In the genomic region with DNA sequence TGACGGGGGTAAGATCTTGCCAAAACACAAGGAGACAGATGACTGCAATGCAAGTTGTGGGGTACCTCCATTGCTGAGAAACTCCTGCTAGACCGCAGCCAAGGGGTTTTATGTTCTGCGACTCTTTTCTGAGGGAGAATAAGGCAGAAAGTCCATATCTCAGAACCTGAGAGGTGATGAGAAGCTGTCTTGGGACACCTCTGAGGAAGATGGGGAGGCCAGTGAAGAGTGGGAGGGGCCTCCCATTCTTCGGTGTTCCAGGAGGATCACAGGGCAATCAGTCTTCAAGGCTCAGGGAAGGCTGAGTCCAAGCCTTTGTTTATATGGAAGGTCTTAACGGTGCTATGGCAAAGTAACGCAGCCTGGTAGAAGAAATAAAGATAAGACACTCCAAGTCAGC, we compare ENCODE assay signal across 27 cellular contexts. TPM values are rescaled to one million over a fixed set of nuclear protein-coding genes. Genes with fewer than 3 reads are reported as not detected.
"Had no signal": no experiment of that assay in that cellular context is flagged by ENCODE, and none has a peak within 500 bp of the region (broad histone marks: within the 10 kb centered on the region; RNA-seq: fewer than 3 reads in every experiment).

No MANE protein-coding gene starts in this region.

- FAIRE-seq: endometrium had no signal

- DNase-seq: activated CD4-positive, alpha-beta T cell treated with anti-CD3 and anti-CD28 coated beads, Interleukin-2, amount 10 ng/mL, durations not matched to agents 24 days and 14 days; activated CD8-positive, alpha-beta memory T cell treated with anti-CD3 and anti-CD28 coated beads, Interleukin-2, amount 10 ng/mL, durations not matched to agents 7 days and 5 days; activated CD8-positive, alpha-beta T cell treated with anti-CD3 and anti-CD28 coated beads for 36 hours; activated effector memory CD4-positive, alpha-beta T cell treated with anti-CD3 and anti-CD28 coated beads, Interleukin-2, amount 50 U/mL, for 16 hours; activated naive CD4-positive, alpha-beta T cell treated with anti-CD3 and anti-CD28 coated beads, Interleukin-2, amount 10 ng/mL, durations not matched to agents 7 days and 5 days; activated T-cell treated with anti-CD3 and anti-CD28 coated beads for 4 hours; foreskin fibroblast; heart right ventricle; kidney; midbrain; pancreas; right cardiac atrium; stimulated activated CD4-positive, alpha-beta T cell treated with anti-CD3 and anti-CD28 coated beads, Interleukin-2, amount 100 ng/mL, for 24 hours; stimulated activated naive CD8-positive, alpha-beta T cell treated with anti-CD3 and anti-CD28 coated beads, Interleukin-15, amount 100 ng/mL, for 72 hours; transverse colon; uterus had no signal

- H3K27me3 ChIP-seq: pancreas, transverse colon, uterus had no signal

- H3K27ac Mint-ChIP-seq: activated CD8-positive, alpha-beta memory T cell treated with anti-CD3 and anti-CD28 coated beads, Interleukin-2, amount 10 ng/mL, durations not matched to agents 7 days and 5 days; activated CD8-positive, alpha-beta T cell treated with anti-CD3 and anti-CD28 coated beads for 36 hours; activated naive CD4-positive, alpha-beta T cell treated with anti-CD3 and anti-CD28 coated beads, Interleukin-2, amount 10 ng/mL, durations not matched to agents 7 days and 5 days; natural killer cell treated with Interleukin-12 subunit alpha and Interleukin-12 subunit beta and Interleukin-15 and Interleukin-18, amount 100 ng/mL, for 72 hours; stimulated activated effector memory CD8-positive, alpha-beta T cell treated with anti-CD3 and anti-CD28 coated beads, Interleukin-12 subunit alpha, Interleukin-12 subunit beta, amount 100 ng/mL, for 72 hours; stimulated activated naive CD8-positive, alpha-beta T cell treated with anti-CD3 and anti-CD28 coated beads, Interleukin-15, amount 100 ng/mL, for 72 hours had no signal

- H3K9me3 ChIP-seq: pancreas, transverse colon, uterus had no signal

- H3K4me3 ChIP-seq: heart right ventricle, lung, pancreas, skin epidermis, transverse colon, uterus had no signal

- H3K4me1 ChIP-seq: pancreas, uterus had no signal

- H3K27ac ChIP-seq: heart right ventricle, pancreas, transverse colon, uterus had no signal

- H3K9me3 Mint-ChIP-seq: natural killer cell treated with Interleukin-12 subunit alpha and Interleukin-12 subunit beta and Interleukin-15 and Interleukin-18, amount 100 ng/mL, for 72 hours; stimulated activated effector memory CD8-positive, alpha-beta T cell treated with anti-CD3 and anti-CD28 coated beads, Interleukin-12 subunit alpha, Interleukin-12 subunit beta, amount 100 ng/mL, for 72 hours had no signal

- H3K36me3 Mint-ChIP-seq: activated naive CD4-positive, alpha-beta T cell treated with anti-CD3 and anti-CD28 coated beads, Interleukin-2, amount 10 ng/mL, durations not matched to agents 7 days and 5 days; stimulated activated effector memory CD8-positive, alpha-beta T cell treated with anti-CD3 and anti-CD28 coated beads, Interleukin-12 subunit alpha, Interleukin-12 subunit beta, amount 100 ng/mL, for 72 hours had no signal

- H3K4me3 Mint-ChIP-seq: activated CD4-positive, alpha-beta T cell treated with anti-CD3 and anti-CD28 coated beads, Interleukin-2, amount 10 ng/mL, durations not matched to agents 24 days and 14 days; activated CD8-positive, alpha-beta memory T cell treated with anti-CD3 and anti-CD28 coated beads, Interleukin-2, amount 10 ng/mL, durations not matched to agents 7 days and 5 days; activated CD8-positive, alpha-beta T cell treated with anti-CD3 and anti-CD28 coated beads for 36 hours; activated naive CD4-positive, alpha-beta T cell treated with anti-CD3 and anti-CD28 coated beads, Interleukin-2, amount 10 ng/mL, durations not matched to agents 7 days and 5 days; natural killer cell treated with Interleukin-12 subunit alpha and Interleukin-12 subunit beta and Interleukin-15 and Interleukin-18, amount 100 ng/mL, for 72 hours; stimulated activated effector memory CD8-positive, alpha-beta T cell treated with anti-CD3 and anti-CD28 coated beads, Interleukin-12 subunit alpha, Interleukin-12 subunit beta, amount 100 ng/mL, for 72 hours; stimulated activated naive CD8-positive, alpha-beta T cell treated with anti-CD3 and anti-CD28 coated beads, Interleukin-15, amount 100 ng/mL, for 72 hours had no signal

- H3K4me1 Mint-ChIP-seq: stimulated activated effector memory CD8-positive, alpha-beta T cell treated with anti-CD3 and anti-CD28 coated beads, Interleukin-12 subunit alpha, Interleukin-12 subunit beta, amount 100 ng/mL, for 72 hours; stimulated activated naive CD8-positive, alpha-beta T cell treated with anti-CD3 and anti-CD28 coated beads, Interleukin-15, amount 100 ng/mL, for 72 hours had no signal

- H3K36me3 ChIP-seq: heart right ventricle, pancreas, transverse colon, uterus had no signal

- ATAC-seq: activated CD4-positive, CD25-positive, alpha-beta regulatory T cell treated with anti-CD3 and anti-CD28 coated beads, Interleukin-2, amount 50 U/mL, for 24 hours; activated CD8-positive, alpha-beta memory T cell treated with anti-CD3 and anti-CD28 coated beads, Interleukin-2, amount 10 ng/mL, durations not matched to agents 7 days and 5 days; activated CD8-positive, alpha-beta T cell treated with anti-CD3 and anti-CD28 coated beads for 36 hours; heart right ventricle; natural killer cell treated with Interleukin-12 subunit alpha and Interleukin-12 subunit beta and Interleukin-15 and Interleukin-18, amount 100 ng/mL, for 72 hours; pancreas; right cardiac atrium; stimulated activated effector memory CD8-positive, alpha-beta T cell treated with anti-CD3 and anti-CD28 coated beads, Interleukin-12 subunit alpha, Interleukin-12 subunit beta, amount 100 ng/mL, for 72 hours; stimulated activated naive CD8-positive, alpha-beta T cell treated with anti-CD3 and anti-CD28 coated beads, Interleukin-15, amount 100 ng/mL, for 72 hours had no signal

RNA-seq across cellular contexts. Expression of gene CYP27A1, which starts 18.0 kb away (rescaled TPM):
- total RNA-seq: activated CD8-positive, alpha-beta memory T cell treated with anti-CD3 and anti-CD28 coated beads, Interleukin-2, amount 10 ng/mL, durations not matched to agents 7 days and 5 days had no signal

RNA-seq across cellular contexts. Expression of gene PRKAG3, which starts 31.6 kb away (rescaled TPM):
- total RNA-seq: activated CD4-positive, alpha-beta T cell treated with anti-CD3 and anti-CD28 coated beads, Interleukin-2, amount 10 ng/mL, durations not matched to agents 24 days and 14 days; activated CD8-positive, alpha-beta memory T cell treated with anti-CD3 and anti-CD28 coated beads, Interleukin-2, amount 10 ng/mL, durations not matched to agents 7 days and 5 days; activated CD8-positive, alpha-beta T cell treated with anti-CD3 and anti-CD28 coated beads for 36 hours; chondrocyte; epithelial cell of proximal tubule; kidney; lung; natural killer cell treated with Interleukin-12 subunit alpha and Interleukin-12 subunit beta and Interleukin-15 and Interleukin-18, amount 100 ng/mL, for 72 hours; pancreas; pulmonary artery endothelial cell; T-helper 2 cell treated with Interferon-gamma antibody and Interleukin-4, amounts not matched to agents 100 ng/mL and 5 ng/mL, for 36 hours; temporal lobe; transverse colon; uterus had no signal
- polyA plus RNA-seq: pancreas had no signal

RNA-seq across cellular contexts. Expression of gene WNT6, which starts 59.6 kb away (rescaled TPM):
- total RNA-seq: activated CD4-positive, alpha-beta T cell treated with anti-CD3 and anti-CD28 coated beads, Interleukin-2, amount 10 ng/mL, durations not matched to agents 24 days and 14 days; activated CD8-positive, alpha-beta memory T cell treated with anti-CD3 and anti-CD28 coated beads, Interleukin-2, amount 10 ng/mL, durations not matched to agents 7 days and 5 days; chondrocyte; epithelial cell of proximal tubule; natural killer cell treated with Interleukin-12 subunit alpha and Interleukin-12 subunit beta and Interleukin-15 and Interleukin-18, amount 100 ng/mL, for 72 hours; pulmonary artery endothelial cell; T-helper 2 cell treated with Interferon-gamma antibody and Interleukin-4, amounts not matched to agents 100 ng/mL and 5 ng/mL, for 36 hours; temporal lobe had no signal
